In genomic region chr3:71226565-71227281, GRCh38 we compare ENCODE assay signal across 1 cellular context.
TF ChIP-seq lines count a peak whose summit lies in the region.

No MANE protein-coding gene starts in this region.

TF ChIP-seq in H1, 55 proteins besides CTCF, POLR2A, EP300 and RAD21 (continued from another document):
- TF ChIP-seq CHD7 (IDR thresholded peaks at IDR 0.05; ENCODE audit: insufficient replicate concordance, low read length) (no peak), SAP30 (IDR thresholded peaks at IDR 0.05; ENCODE audit: insufficient read depth, insufficient replicate concordance, low read length) (no peak), SP1 (IDR thresholded peaks at IDR 0.05; ENCODE audit: low read depth, low read length) (no peak), JUND (IDR thresholded peaks at IDR 0.05; ENCODE audit: low read length) (no peak), SIRT6 (IDR thresholded peaks at IDR 0.05; ENCODE audit: low read length) (no peak), JUN (IDR thresholded peaks at IDR 0.05; ENCODE audit: low read depth, low read length) (no peak), ATF2 (IDR thresholded peaks at IDR 0.05; ENCODE audit: low read length) (no peak), FOSL1 (IDR thresholded peaks at IDR 0.05; ENCODE audit: insufficient read depth, low read depth, low read length) (no peak), POLR2AphosphoS5 (IDR thresholded peaks at IDR 0.05; ENCODE audit: low read depth, low read length) (no peak), CBX5 (IDR thresholded peaks at IDR 0.05; ENCODE audit: low read depth, low read length) (no peak), YY1 (IDR thresholded peaks at IDR 0.05; ENCODE audit: low read depth, low read length) (no peak)
